Comparison of ENCODE assay signal across 1 cellular context in the genomic region with DNA sequence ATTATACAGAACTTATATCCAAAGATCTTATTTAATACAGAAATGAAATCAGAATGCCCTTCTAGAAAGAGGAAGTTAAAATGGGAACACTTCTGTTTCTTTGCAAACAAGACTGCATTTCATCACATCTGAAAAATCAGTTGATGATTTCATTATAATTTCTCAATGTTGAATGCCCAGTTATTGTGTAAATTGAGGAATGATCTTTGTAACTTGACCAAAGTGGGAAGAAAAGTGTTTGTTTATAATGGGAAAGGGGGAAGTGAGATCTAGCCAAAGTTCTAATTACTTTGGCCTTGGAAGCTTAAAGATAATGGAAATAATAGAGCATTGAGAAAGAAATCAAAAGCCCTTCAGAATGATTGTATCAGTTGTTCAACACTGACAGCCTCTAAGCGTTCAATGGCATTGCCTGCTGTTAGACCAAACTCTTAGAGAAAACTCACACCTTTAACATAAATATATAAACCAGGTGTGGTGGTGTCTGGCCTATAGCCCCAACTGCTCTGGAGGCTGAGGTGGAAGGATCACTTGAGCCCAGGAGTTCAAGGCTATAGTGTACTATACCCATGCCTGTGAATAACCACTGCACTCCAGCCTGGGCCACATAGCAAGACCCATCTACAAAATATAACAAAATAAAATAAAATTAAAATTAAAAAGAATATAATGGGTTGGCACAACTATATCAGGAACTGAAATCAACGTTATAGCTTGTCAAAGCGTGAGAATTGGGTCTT.
TF ChIP-seq lines count a peak whose summit lies in the region.

No MANE protein-coding gene starts in this region.

TF ChIP-seq in HepG2, 621 proteins besides CTCF, POLR2A, EP300 and RAD21 (continued from another document):
- no peak for TF ChIP-seq ZNF660 (CRISPR knock-in tag; IDR thresholded peaks at IDR 0.05; ENCODE audit: borderline replicate concordance, low read depth)
- peak; percentile 42; the same call in 1 of the 2 replicates for TF ChIP-seq ATF1 (CRISPR knock-in tag; IDR thresholded peaks at IDR 0.05)
- TF ChIP-seq, protein P1, sequence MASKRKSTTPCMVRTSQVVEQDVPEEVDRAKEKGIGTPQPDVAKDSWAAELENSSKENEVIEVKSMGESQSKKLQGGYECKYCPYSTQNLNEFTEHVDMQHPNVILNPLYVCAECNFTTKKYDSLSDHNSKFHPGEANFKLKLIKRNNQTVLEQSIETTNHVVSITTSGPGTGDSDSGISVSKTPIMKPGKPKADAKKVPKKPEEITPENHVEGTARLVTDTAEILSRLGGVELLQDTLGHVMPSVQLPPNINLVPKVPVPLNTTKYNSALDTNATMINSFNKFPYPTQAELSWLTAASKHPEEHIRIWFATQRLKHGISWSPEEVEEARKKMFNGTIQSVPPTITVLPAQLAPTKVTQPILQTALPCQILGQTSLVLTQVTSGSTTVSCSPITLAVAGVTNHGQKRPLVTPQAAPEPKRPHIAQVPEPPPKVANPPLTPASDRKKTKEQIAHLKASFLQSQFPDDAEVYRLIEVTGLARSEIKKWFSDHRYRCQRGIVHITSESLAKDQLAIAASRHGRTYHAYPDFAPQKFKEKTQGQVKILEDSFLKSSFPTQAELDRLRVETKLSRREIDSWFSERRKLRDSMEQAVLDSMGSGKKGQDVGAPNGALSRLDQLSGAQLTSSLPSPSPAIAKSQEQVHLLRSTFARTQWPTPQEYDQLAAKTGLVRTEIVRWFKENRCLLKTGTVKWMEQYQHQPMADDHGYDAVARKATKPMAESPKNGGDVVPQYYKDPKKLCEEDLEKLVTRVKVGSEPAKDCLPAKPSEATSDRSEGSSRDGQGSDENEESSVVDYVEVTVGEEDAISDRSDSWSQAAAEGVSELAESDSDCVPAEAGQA (IDR thresholded peaks at IDR 0.05; ENCODE audit: low read depth) = no peak
- TF ChIP-seq, protein P1 (CRISPR knock-in tag; IDR thresholded peaks at IDR 0.05; ENCODE audit: borderline replicate concordance) = no peak
